ENCODE assay signal across 18 cellular contexts in the genomic region with DNA sequence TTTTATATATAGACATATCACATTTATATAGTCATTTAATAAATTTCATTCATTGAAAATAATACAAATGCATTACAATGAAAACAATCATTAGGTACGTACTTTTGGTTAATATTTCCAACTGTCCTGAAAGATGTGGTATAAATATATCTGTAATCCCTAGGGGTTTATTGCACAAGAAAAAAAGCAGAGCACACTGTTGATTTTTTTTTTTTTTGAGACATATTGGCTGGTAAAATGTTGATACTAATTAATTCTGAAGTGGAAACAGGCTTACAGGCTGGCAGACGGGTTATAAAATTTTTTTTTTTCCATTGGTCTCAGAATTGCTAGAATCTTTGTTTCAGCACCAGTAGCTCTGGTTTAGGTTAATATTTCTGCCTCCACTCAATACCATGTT.
A peak's percentile ranks its signal among the peaks of the same experiment; 100 is the strongest.
DNase-seq lines count a peak whose midpoint lies in the region; ATAC-seq and TF ChIP-seq lines count a peak whose summit lies in the region.
"Had no signal": no experiment of that assay in that cellular context is flagged by ENCODE, and none has a peak within 500 bp of the region (broad histone marks: within the 10 kb centered on the region; RNA-seq: fewer than 3 reads in every experiment).

No MANE protein-coding gene starts in this region.

- no peak overlapping the region for H3K14ac ChIP-seq in H9 (ENCODE audit: insufficient read depth, low read length)

- H3K27ac Mint-ChIP-seq in endothelial cell (ENCODE audit: unreplicated experiment) (peak overlapping the region; percentile 50), H9 (peak overlapping the region in 1 of 3 experiments; percentile 27; a peak in 1 of 7 replicates)
- no peak overlapping the region for H3K27ac Mint-ChIP-seq in activated CD4-positive, alpha-beta memory T cell treated with anti-CD3 and anti-CD28 coated beads, Interleukin-2, amount 10 ng/mL, durations not matched to agents 7 days and 5 days

- H3K27me3 ChIP-seq in heart right ventricle (no peaks in the 10 kb centered on the region), osteoblast (ENCODE audit: insufficient read depth, low read length) (no peaks in the 10 kb centered on the region), H9 (ENCODE audit: insufficient read depth, low read length) (no peaks in the 10 kb centered on the region)

- POLR2A ChIA-PET in activated CD4-positive, alpha-beta memory T cell treated with anti-CD3 and anti-CD28 coated beads, Interleukin-2, amount 10 ng/mL, durations not matched to agents 7 days and 5 days (lab: Charles Lee) = no interaction called here

- H4K91ac ChIP-seq in H9 (ENCODE audit: insufficient read length, low read depth, low read length) = no peak overlapping the region

- H3K36me3 ChIP-seq in heart right ventricle (no peaks in the 10 kb centered on the region), osteoblast (ENCODE audit: insufficient read depth, low read length) (no peaks in the 10 kb centered on the region)

- H3K9me3 ChIP-seq in heart right ventricle (no peaks in the 10 kb centered on the region), osteoblast (ENCODE audit: low read depth, low read length) (no peaks in the 10 kb centered on the region), H9 (ENCODE audit: control insufficient read depth, low read depth, low read length) (no peaks in the 10 kb centered on the region)
- H3K9me3 ChIP-seq: Caco-2, mucosa of descending colon had no signal

- H4K5ac ChIP-seq in H9 (ENCODE audit: insufficient read length, low read depth, low read length) = no peak overlapping the region

- H2AK5ac ChIP-seq in H9 (ENCODE audit: insufficient read length, low read length) = no peak overlapping the region

- no peak for ATAC-seq in heart right ventricle
- no peak for ATAC-seq in Right ventricle myocardium inferior
- no peak for ATAC-seq in GM18858 (IDR thresholded peaks at IDR 0.05; ENCODE audit: unreplicated experiment)
- ATAC-seq: activated CD4-positive, CD25-positive, alpha-beta regulatory T cell treated with anti-CD3 and anti-CD28 coated beads, Interleukin-2, amount 50 U/mL, for 24 hours had no signal

- H3K9me3 Mint-ChIP-seq in endothelial cell (ENCODE audit: unreplicated experiment) = no peaks in the 10 kb centered on the region
- peaks cover 6% of the 10 kb centered on the region for H3K9me3 Mint-ChIP-seq in activated CD4-positive, alpha-beta memory T cell treated with anti-CD3 and anti-CD28 coated beads, Interleukin-2, amount 10 ng/mL, durations not matched to agents 7 days and 5 days
- H3K9me3 Mint-ChIP-seq in H9 = 0 out of 5 replicates have a peak, but pooled peaks cover 0 to 2% of the 10 kb centered on the region in 2 experiments

- no peak overlapping the region for H3T11ph ChIP-seq in H9 (ENCODE audit: low read length)

- no peak overlapping the region for H3K56ac ChIP-seq in H9 (ENCODE audit: insufficient read length, low read depth, low read length)

- no peaks in the 10 kb centered on the region for H3K79me1 ChIP-seq in H9 (ENCODE audit: insufficient read depth, low read depth, low read length, poor library complexity, severe bottlenecking)

- no peak for DNase-seq in heart right ventricle
- DNase-seq in Right ventricle myocardium inferior (ENCODE audit: missing footprints) = no peak
- no peak for DNase-seq in endothelial cell (ENCODE audit: low spot score)
- DNase-seq in osteoblast (ENCODE audit: insufficient read length, low spot score, missing footprints) = no peak
- DNase-seq in NCI-H2196 (lab: John Stamatoyannopoulos, UW; ENCODE audit: unreplicated experiment) = no peak
- DNase-seq in activated CD4-positive, alpha-beta memory T cell treated with anti-CD3 and anti-CD28 coated beads, Interleukin-2, amount 10 ng/mL, durations not matched to agents 7 days and 5 days = no peak
- DNase-seq in H9 = no peak
- DNase-seq: activated naive CD8-positive, alpha-beta T cell treated with anti-CD3 and anti-CD28 coated beads, Interleukin-2, amount 10 ng/mL, durations not matched to agents 7 days and 5 days; Caco-2; cortex of kidney; GF-D8; mucosa of descending colon; NCI-H1048; NCI-H510A; stimulated activated naive B cell treated with anti-CD40 and anti-IgM and Interleukin-4, amounts not matched to agents 10 μg/mL and 1 μg/mL and 100 μg/mL, for 72 hours; T-helper 1 cell had no signal

- H2BK5ac ChIP-seq in H9 (ENCODE audit: insufficient read length, low read length) = no peak overlapping the region

- H3K4me1 Mint-ChIP-seq in endothelial cell (ENCODE audit: unreplicated experiment) (peaks cover 28% of the 10 kb centered on the region), H9 (peaks cover 11 to 12% of the 10 kb centered on the region in 2 experiments)
- H3K4me1 Mint-ChIP-seq in activated CD4-positive, alpha-beta memory T cell treated with anti-CD3 and anti-CD28 coated beads, Interleukin-2, amount 10 ng/mL, durations not matched to agents 7 days and 5 days = peaks cover 28% of the 10 kb centered on the region

- WGBS in heart right ventricle, 2 donors = 81 to 89% methylated on average over 2 of the region's 2 CpGs
- WGBS in H9 (ENCODE audit: extremely low coverage, insufficient read length, low lambda C conversion rate) = no CpG with 5 or more reads among the region's 2 CpGs

- TF ChIP-seq CTCF in heart right ventricle (IDR thresholded peaks at IDR 0.05) = no peak
- TF ChIP-seq CTCF in endothelial cell (IDR thresholded peaks at IDR 0.05; ENCODE audit: unreplicated experiment) = no peak
- no peak for TF ChIP-seq CTCF in osteoblast (IDR thresholded peaks at IDR 0.05; ENCODE audit: extremely low read depth, low read depth, low read length)
- TF ChIP-seq CTCF in H9 (conservative IDR thresholded peaks at IDR 0.05) = no peak

- CTCF ChIA-PET in activated CD4-positive, alpha-beta memory T cell treated with anti-CD3 and anti-CD28 coated beads, Interleukin-2, amount 10 ng/mL, durations not matched to agents 7 days and 5 days (lab: Charles Lee) = interaction anchor here (0.7 to 2.0 kb wide), 6 partner anchors 10 to 531 kb away, joined by 3 to 11 read pairs (median 4); no protein-coding TSS in a partner anchor

- H3K18ac ChIP-seq in H9 (ENCODE audit: insufficient read length, low read depth, low read length) = no peak overlapping the region

- H2AFZ ChIP-seq in osteoblast (ENCODE audit: low read length) = peak overlapping the region; percentile 27
- no peak overlapping the region for H2AFZ ChIP-seq in H9 (ENCODE audit: low read length)

- H3K23ac ChIP-seq in H9 (ENCODE audit: insufficient read length, low read depth, low read length) = no peak overlapping the region

- no peaks in the 10 kb centered on the region for H4K20me1 ChIP-seq in osteoblast (ENCODE audit: insufficient read depth, low read length)
- H4K20me1 ChIP-seq in H9 (ENCODE audit: control insufficient read depth, insufficient read depth, insufficient read length) = no peaks in the 10 kb centered on the region

- no peak overlapping the region for H2BK12ac ChIP-seq in H9 (ENCODE audit: insufficient read length, low read depth, low read length)

- H2BK15ac ChIP-seq in H9 (ENCODE audit: low read depth, low read length) = no peak overlapping the region

- intact Hi-C loops in heart right ventricle (cut with DNase I) (loop anchor here (2.0 to 10.0 kb wide), 10 partner anchors 36 to 1017 kb away; a partner anchor contains a TSS), Right ventricle myocardium inferior (cut with DNase I) (loop anchor here (5.0 kb wide), 1 partner anchor 1014 kb away; no protein-coding TSS in a partner anchor)

- H3K79me2 ChIP-seq in osteoblast (ENCODE audit: insufficient read depth, low read length) (no peaks in the 10 kb centered on the region), H9 (ENCODE audit: insufficient read depth, low read length) (no peaks in the 10 kb centered on the region)

- H3K9ac ChIP-seq in H9 (ENCODE audit: extremely low read depth, insufficient read length, low read length) = no peak overlapping the region

- H3K4ac ChIP-seq in H9 (ENCODE audit: low read depth, low read length) = no peak overlapping the region

- H3K4me1 ChIP-seq in heart right ventricle (peaks cover 15 to 40% (median 35%) of the 10 kb centered on the region in 9 donors), osteoblast (ENCODE audit: insufficient read depth, low read length) (peaks cover 38% of the 10 kb centered on the region), H9 (ENCODE audit: insufficient read depth, low read length) (no peaks in the 10 kb centered on the region)

- no peak overlapping the region for H3K4me3 Mint-ChIP-seq in endothelial cell (ENCODE audit: unreplicated experiment)
- no peak overlapping the region for H3K4me3 Mint-ChIP-seq in activated CD4-positive, alpha-beta memory T cell treated with anti-CD3 and anti-CD28 coated beads, Interleukin-2, amount 10 ng/mL, durations not matched to agents 7 days and 5 days
- no peak overlapping the region for H3K4me3 Mint-ChIP-seq in H9
- H3K4me3 Mint-ChIP-seq: activated naive CD8-positive, alpha-beta T cell treated with anti-CD3 and anti-CD28 coated beads, Interleukin-2, amount 10 ng/mL, durations not matched to agents 7 days and 5 days; stimulated activated naive B cell treated with anti-CD40 and anti-IgM and Interleukin-4, amounts not matched to agents 10 μg/mL and 1 μg/mL and 100 μg/mL, for 72 hours had no signal

- H3K27me3 Mint-ChIP-seq in endothelial cell (ENCODE audit: unreplicated experiment) (no peaks in the 10 kb centered on the region), H9 (ENCODE audit: low read depth) (no peaks in the 10 kb centered on the region)
- no peaks in the 10 kb centered on the region for H3K27me3 Mint-ChIP-seq in activated CD4-positive, alpha-beta memory T cell treated with anti-CD3 and anti-CD28 coated beads, Interleukin-2, amount 10 ng/mL, durations not matched to agents 7 days and 5 days
- H3K27me3 Mint-ChIP-seq: activated naive CD8-positive, alpha-beta T cell treated with anti-CD3 and anti-CD28 coated beads, Interleukin-2, amount 10 ng/mL, durations not matched to agents 7 days and 5 days had no signal

- H3K27ac ChIP-seq in heart right ventricle = peak overlapping the region in 8 of 10 donors; percentile 36 to 82 (median 64)
- peak overlapping the region; percentile 94 for H3K27ac ChIP-seq in osteoblast (ENCODE audit: low read depth, low read length)
- H3K27ac ChIP-seq in H9 (ENCODE audit: insufficient read length, low read depth, low read length) = no peak overlapping the region

- no peak overlapping the region for H4K8ac ChIP-seq in H9 (replicated peaks; ENCODE audit: insufficient read length, low read depth, low read length)

- no peaks in the 10 kb centered on the region for H3K23me2 ChIP-seq in H9 (ENCODE audit: insufficient read length, low read depth, low read length, poor library complexity, severe bottlenecking)

- no peak overlapping the region for H2BK120ac ChIP-seq in H9 (ENCODE audit: low read depth, low read length, poor library complexity, severe bottlenecking)

- H3K36me3 Mint-ChIP-seq in endothelial cell (ENCODE audit: low read depth, unreplicated experiment) (no peaks in the 10 kb centered on the region), H9 (ENCODE audit: insufficient read depth in 1 of 3, low read depth in 3 of 3) (no peaks in the 10 kb centered on the region)
- H3K36me3 Mint-ChIP-seq in activated CD4-positive, alpha-beta memory T cell treated with anti-CD3 and anti-CD28 coated beads, Interleukin-2, amount 10 ng/mL, durations not matched to agents 7 days and 5 days (ENCODE audit: low read depth) = no peaks in the 10 kb centered on the region
- H3K36me3 Mint-ChIP-seq: activated naive CD8-positive, alpha-beta T cell treated with anti-CD3 and anti-CD28 coated beads, Interleukin-2, amount 10 ng/mL, durations not matched to agents 7 days and 5 days had no signal

- no peak overlapping the region for H2BK20ac ChIP-seq in H9 (ENCODE audit: low read depth, low read length, poor library complexity, severe bottlenecking)

- peak overlapping the region; percentile 39 for H3K4me2 ChIP-seq in osteoblast (ENCODE audit: insufficient read depth, low read length)
- no peak overlapping the region for H3K4me2 ChIP-seq in H9 (ENCODE audit: insufficient read depth, insufficient read length, low read length)

- H3K4me3 ChIP-seq in heart right ventricle = no peak overlapping the region
- H3K4me3 ChIP-seq in osteoblast (ENCODE audit: insufficient read depth, low read length) = no peak overlapping the region
- H3K4me3 ChIP-seq: mucosa of descending colon had no signal
